23 cellular contexts compared by ENCODE assay signal in the genomic region with DNA sequence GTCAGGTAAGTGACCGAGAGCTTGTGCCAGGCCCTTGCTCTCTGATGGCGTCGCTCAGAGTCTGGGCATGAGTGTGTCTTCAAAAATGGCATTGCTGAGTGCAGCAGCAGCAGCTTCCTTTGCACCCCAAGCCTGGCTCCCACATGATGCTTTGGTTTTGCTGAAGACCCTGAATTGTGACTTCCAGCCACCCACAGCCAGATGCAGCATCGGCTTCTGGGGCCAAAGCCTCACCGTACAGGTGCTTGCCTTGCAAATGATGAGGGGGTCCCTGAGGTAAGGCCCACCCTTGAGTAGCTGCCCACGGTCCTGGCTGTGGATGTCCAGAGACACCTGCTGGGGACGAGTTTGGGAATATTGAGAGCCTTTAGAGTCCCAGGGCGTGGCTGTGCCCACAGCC. TPM values are rescaled to one million over a fixed set of nuclear protein-coding genes. Genes with fewer than 3 reads are reported as not detected.
A peak's percentile ranks its signal among the peaks of the same experiment; 100 is the strongest.
DNase-seq lines count a peak whose midpoint lies in the region; ATAC-seq and TF ChIP-seq lines count a peak whose summit lies in the region.
"Had no signal": no experiment of that assay in that cellular context is flagged by ENCODE, and none has a peak within 500 bp of the region (broad histone marks: within the 10 kb centered on the region; RNA-seq: fewer than 3 reads in every experiment).

No MANE protein-coding gene starts in this region.

- H3K4me2 ChIP-seq in PC-3 (ENCODE audit: low read length): no peak overlapping the region
- H3K4me2 ChIP-seq: A549; BLaER1 treated with 17β-estradiol and CSF1 and Interleukin-3, amounts not matched to agents 10 nM and 100 nM; GM23338 had no signal

- H3K36me3 ChIP-seq in lower lobe of right lung (no peaks in the 10 kb centered on the region), spleen (no peaks in the 10 kb centered on the region), PC-3 (ENCODE audit: low read depth, low read length) (no peaks in the 10 kb centered on the region)
- H3K36me3 ChIP-seq: BE2C; BLaER1 treated with 17β-estradiol and CSF1 and Interleukin-3, amounts not matched to agents 10 nM and 100 nM had no signal

- H3K4me3 Mint-ChIP-seq in chondrocyte (ENCODE audit: unreplicated experiment): no peak overlapping the region
- H3K4me3 Mint-ChIP-seq: CD14-positive monocyte; CD4-positive, alpha-beta T cell; CD8-positive, alpha-beta memory T cell; GM23338; H9 had no signal

- POLR2A ChIA-PET in PC-3 (lab: Charles Lee; ENCODE audit: unreplicated experiment): no interaction called here

- TF ChIP-seq POLR2A in spleen (IDR thresholded peaks at IDR 0.05): no peak

- no peak overlapping the region for H3K27ac Mint-ChIP-seq in chondrocyte (ENCODE audit: unreplicated experiment)
- H3K27ac Mint-ChIP-seq: CD14-positive monocyte; CD4-positive, alpha-beta T cell; GM23338; H9 had no signal

- H4K20me1 ChIP-seq in PC-3 (ENCODE audit: low read length): no peaks in the 10 kb centered on the region

- ATAC-seq in Right ventricle myocardium superior (ENCODE audit: poor library complexity): no peak
- ATAC-seq in right cardiac atrium: no peak
- no peak for ATAC-seq in lower lobe of right lung
- no peak for ATAC-seq in PC-3
- ATAC-seq: GM23338, HCT116 had no signal

- H3F3A ChIP-seq in PC-3 (ENCODE audit: low read length, unreplicated experiment): no peaks in the 10 kb centered on the region

- no peaks in the 10 kb centered on the region for H3K79me2 ChIP-seq in PC-3 (ENCODE audit: low read length)

- no peak overlapping the region for H2AFZ ChIP-seq in PC-3 (ENCODE audit: low read length)
- H2AFZ ChIP-seq: GM23338 had no signal

- BruUV-seq in PC-3 (replicated peaks; lab: Mats Ljungman, UMichigan): no TSS peak

- H3K9me3 Mint-ChIP-seq in chondrocyte (ENCODE audit: low read depth): peaks cover 7% of the 10 kb centered on the region
- H3K9me3 Mint-ChIP-seq: GM23338, H9 had no signal

- no peak for TF ChIP-seq CTCF in chondrocyte (IDR thresholded peaks at IDR 0.05)
- no peak for TF ChIP-seq CTCF in lower lobe of right lung (IDR thresholded peaks at IDR 0.05)
- no peak for TF ChIP-seq CTCF in spleen (IDR thresholded peaks at IDR 0.05 in 8 of 11, conservative IDR thresholded peaks at IDR 0.05 in 3 of 11)
- no peak for TF ChIP-seq CTCF in PC-3 (conservative IDR thresholded peaks at IDR 0.05; ENCODE audit: low read depth, low read length)

- H3K4me3 ChIP-seq in right cardiac atrium (ENCODE audit: low read length) (no peak overlapping the region), lower lobe of right lung (no peak overlapping the region), spleen (no peak overlapping the region), PC-3 (ENCODE audit: low read length) (no peak overlapping the region)
- H3K4me3 ChIP-seq: A549; BLaER1 treated with 17β-estradiol and CSF1 and Interleukin-3, amounts not matched to agents 10 nM and 100 nM; GM23338 had no signal

- H3K9me3 ChIP-seq in right cardiac atrium (ENCODE audit: control insufficient read depth, low read length) (no peaks in the 10 kb centered on the region), lower lobe of right lung (no peaks in the 10 kb centered on the region), spleen (peaks cover 0 to 11% (median 0%) of the 10 kb centered on the region in 8 donors), PC-3 (ENCODE audit: low read length) (no peaks in the 10 kb centered on the region)
- H3K9me3 ChIP-seq: A549, BE2C had no signal

- CTCF ChIA-PET in PC-3 (lab: Charles Lee): no interaction called here

- no peaks in the 10 kb centered on the region for H3K9me2 ChIP-seq in PC-3 (replicated peaks; ENCODE audit: low read length)

- DNase-seq in Right ventricle myocardium superior (peak; percentile 13), right cardiac atrium (no peak), chondrocyte (ENCODE audit: low spot score) (peak; percentile 41), lower lobe of right lung (peak; percentile 17), spleen (peak; percentile 47), PC-3 (no peak), NCI-H2029 (lab: John Stamatoyannopoulos, UW) (no peak)
- DNase-seq: 8988T; ACHN; AML-193; BE2C; Calu3; CD4-positive, alpha-beta T cell; DMS53; DMS79 treated with DMSO at 0.1 percent for 48 hours; GF-D8; H9 had no signal

- 81% methylated on average over 8 of the region's 8 CpGs for WGBS in right cardiac atrium
- WGBS in spleen, 5 donors: 75 to 90% (median 86%) methylated on average over 8 of the region's 8 CpGs

- intact Hi-C loops in Right ventricle myocardium superior (cut with DNase I) (no loop called here), right cardiac atrium (cut with DNase I) (no loop called here), lower lobe of right lung (cut with DNase I) (no loop called here), spleen (cut with DNase I; ENCODE audit: low total_unique reads) (no loop called here), PC-3 (cut with micrococcal nuclease) (no loop called here)

- H3K27me3 ChIP-seq in right cardiac atrium (ENCODE audit: control insufficient read depth, insufficient read depth) (no peaks in the 10 kb centered on the region), lower lobe of right lung (ENCODE audit: low read depth) (no peaks in the 10 kb centered on the region), spleen (replicated peaks in 1 of 7) (no peaks in the 10 kb centered on the region), PC-3 (ENCODE audit: low read length) (no peaks in the 10 kb centered on the region)
- H3K27me3 ChIP-seq: BE2C; BLaER1 treated with 17β-estradiol and CSF1 and Interleukin-3, amounts not matched to agents 10 nM and 100 nM had no signal

- no peak overlapping the region for H3K9ac ChIP-seq in PC-3 (ENCODE audit: low read length)
- H3K9ac ChIP-seq: BLaER1 treated with 17β-estradiol and CSF1 and Interleukin-3, amounts not matched to agents 10 nM and 100 nM had no signal

- peaks cover 29% of the 10 kb centered on the region for H3K27me3 Mint-ChIP-seq in chondrocyte (ENCODE audit: low read depth)
- H3K27me3 Mint-ChIP-seq: CD4-positive, alpha-beta T cell had no signal

- H3K36me3 Mint-ChIP-seq in chondrocyte (ENCODE audit: low read depth): peaks cover 13% of the 10 kb centered on the region
- H3K36me3 Mint-ChIP-seq: CD14-positive monocyte; CD8-positive, alpha-beta memory T cell had no signal

- H3K27ac ChIP-seq in right cardiac atrium (ENCODE audit: low read length) (no peak overlapping the region), lower lobe of right lung (no peak overlapping the region), spleen (no peak overlapping the region), PC-3 (ENCODE audit: low read length) (no peak overlapping the region)
- H3K27ac ChIP-seq: A549; BLaER1 treated with 17β-estradiol and CSF1 and Interleukin-3, amounts not matched to agents 10 nM and 100 nM had no signal

- H3K4me1 Mint-ChIP-seq in chondrocyte (ENCODE audit: low read depth): no peaks in the 10 kb centered on the region
- H3K4me1 Mint-ChIP-seq: CD14-positive monocyte; CD8-positive, alpha-beta memory T cell had no signal

- H3K4me1 ChIP-seq in right cardiac atrium (ENCODE audit: control insufficient read depth, insufficient read depth, low read length): no peaks in the 10 kb centered on the region
- no peaks in the 10 kb centered on the region for H3K4me1 ChIP-seq in lower lobe of right lung
- no peaks in the 10 kb centered on the region for H3K4me1 ChIP-seq in spleen
- H3K4me1 ChIP-seq in PC-3 (ENCODE audit: insufficient read depth, low read length): no peaks in the 10 kb centered on the region
- H3K4me1 ChIP-seq: A549, BE2C had no signal

RNA-seq across cellular contexts. Expression of gene JAKMIP3, which starts 57.9 kb away (rescaled TPM):
- total RNA-seq in Right ventricle myocardium superior (1.5 TPM), right cardiac atrium (1 to 10 TPM in 2 of 4 donors, under 1 TPM in 2; 0.39 to 1.6 (median 1.2) TPM), chondrocyte (0.67 to 1.6 TPM (median 0.69 TPM) in 3 replicates), lower lobe of right lung (0.18 TPM), spleen (under 1 TPM; 0.13 to 0.92 (median 0.44) TPM), PC-3 (2014; rRNA removed) (0.92 and 1.0 TPM in 2 replicates)
- polyA plus RNA-seq in right cardiac atrium (0.91 TPM), spleen (under 1 TPM; 0.06 to 0.13 (median 0.13) TPM)
- polyA plus RNA-seq: CD14-positive monocyte; CD8-positive, alpha-beta memory T cell had no signal

Comparison
In these comparisons a context has a peak if more than half of its experiments do, and no peak if none do; other contexts are left out.
1. DNase-seq: peak in Right ventricle myocardium superior (single experiment), chondrocyte (single experiment), lower lobe of right lung (single experiment) and spleen (single experiment); none in right cardiac atrium (0 of 3), PC-3 (single experiment) and NCI-H2029 (single experiment).